ENCODE assay signal across 28 cellular contexts in the genomic region with DNA sequence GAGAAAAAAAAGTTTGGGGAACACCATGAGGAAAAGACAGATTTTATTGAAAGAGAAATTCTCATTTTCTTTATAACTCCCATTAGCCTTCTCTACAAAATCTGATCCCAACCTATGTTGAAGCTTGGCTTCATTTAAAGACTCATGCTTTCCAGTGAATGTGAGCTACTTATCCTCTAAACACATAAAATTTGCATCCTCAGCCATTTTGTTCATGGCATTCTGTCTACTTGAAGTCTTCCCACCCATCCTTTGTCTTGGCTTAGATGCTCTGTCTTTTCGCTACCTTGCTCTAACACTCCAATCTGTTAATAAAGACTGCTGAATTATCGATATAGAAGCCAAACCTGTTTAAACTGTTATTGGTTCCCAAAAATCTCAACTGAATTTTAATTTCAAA. TPM values are rescaled to one million over a fixed set of nuclear protein-coding genes. Genes with fewer than 3 reads are reported as not detected.
"Had no signal": no experiment of that assay in that cellular context is flagged by ENCODE, and none has a peak within 500 bp of the region (broad histone marks: within the 10 kb centered on the region; RNA-seq: fewer than 3 reads in every experiment).

No MANE protein-coding gene starts in this region.

- H3K27me3 ChIP-seq: esophagus squamous epithelium, gastrocnemius medialis, heart right ventricle, left lung had no signal

- ATAC-seq: effector memory CD8-positive, alpha-beta T cell; esophagus mucosa; gastrocnemius medialis; heart right ventricle; left cardiac atrium; left lung; left ventricle myocardium superior; lower lobe of right lung; mucosa of descending colon; naive thymus-derived CD8-positive, alpha-beta T cell had no signal

- H3K4me3 ChIP-seq: esophagus squamous epithelium, gastrocnemius medialis, heart right ventricle, left lung, lower lobe of right lung, mucosa of descending colon had no signal

- FAIRE-seq: islet of Langerhans, keratinocyte had no signal

- H3K36me3 ChIP-seq: gastrocnemius medialis, left lung, lower lobe of right lung had no signal

- H3K4me3 Mint-ChIP-seq: dendritic cell treated with granulocyte-macrophage colony-stimulating factor and Interleukin-4, amounts not matched to agents 40 ng/mL and 50 ng/mL, for 4 days; effector memory CD8-positive, alpha-beta T cell; endodermal cell; mesothelial cell of epicardium; naive B cell; naive thymus-derived CD8-positive, alpha-beta T cell had no signal

- H3K4me1 ChIP-seq: esophagus squamous epithelium, gastrocnemius medialis, heart right ventricle, left lung, lower lobe of right lung had no signal

- H3K27me3 Mint-ChIP-seq: dendritic cell treated with granulocyte-macrophage colony-stimulating factor and Interleukin-4, amounts not matched to agents 40 ng/mL and 50 ng/mL, for 4 days; effector memory CD8-positive, alpha-beta T cell; naive B cell; naive thymus-derived CD8-positive, alpha-beta T cell had no signal

- H3K27ac Mint-ChIP-seq: dendritic cell treated with granulocyte-macrophage colony-stimulating factor and Interleukin-4, amounts not matched to agents 40 ng/mL and 50 ng/mL, for 4 days; effector memory CD8-positive, alpha-beta T cell; endodermal cell; mesothelial cell of epicardium; naive B cell; naive thymus-derived CD8-positive, alpha-beta T cell had no signal

- H3K27ac ChIP-seq: epithelial cell of prostate, esophagus squamous epithelium, gastrocnemius medialis, heart right ventricle, left lung, lower lobe of right lung had no signal

- H3K9me3 ChIP-seq: esophagus squamous epithelium, gastrocnemius medialis, lower lobe of right lung, mucosa of descending colon had no signal

- H3K9me3 Mint-ChIP-seq: dendritic cell treated with granulocyte-macrophage colony-stimulating factor and Interleukin-4, amounts not matched to agents 40 ng/mL and 50 ng/mL, for 4 days; effector memory CD8-positive, alpha-beta T cell; naive thymus-derived CD8-positive, alpha-beta T cell had no signal

- DNase-seq: cortex of kidney; effector CD8-positive, alpha-beta T cell; effector memory CD8-positive, alpha-beta T cell; endodermal cell; erythroblast; esophagus squamous epithelium; foreskin fibroblast; foreskin melanocyte; gastrocnemius medialis; glutamatergic neuron; head of caudate nucleus; heart right ventricle; hippocampal formation; left cardiac atrium; left lung; left ventricle myocardium superior; lower lobe of right lung; mesenchymal stem cell; mucosa of descending colon; naive B cell; naive thymus-derived CD8-positive, alpha-beta T cell had no signal

RNA-seq across cellular contexts. Expression of a gene that starts 39.3 kb away (rescaled TPM):
- total RNA-seq: myocyte; naive thymus-derived CD8-positive, alpha-beta T cell had no signal
- polyA plus RNA-seq: keratinocyte had no signal
